ENCODE assay signal across 8 cellular contexts in genomic region chr17:7572588-7573323, GRCh38. TPM values are rescaled to one million over a fixed set of nuclear protein-coding genes. Genes with fewer than 3 reads are reported as not detected.
DNase-seq lines count a peak whose midpoint lies in the region; ATAC-seq and TF ChIP-seq lines count a peak whose summit lies in the region.

No MANE protein-coding gene starts in this region.

- 0% methylated on average over 27 of the region's 73 CpGs for WGBS in esophagus muscularis mucosa

- no peaks in the 10 kb centered on the region for H3K9me3 ChIP-seq in esophagus muscularis mucosa

- peaks cover 11% of the 10 kb centered on the region for H3K4me1 ChIP-seq in KMS-11 (ENCODE audit: low read depth, poor library complexity, severe bottlenecking)
- peaks cover 35 to 50% (median 47%) of the 10 kb centered on the region in 4 donors for H3K4me1 ChIP-seq in esophagus muscularis mucosa

- H3K4me3 Mint-ChIP-seq in Calu3 (ENCODE audit: low read depth, unreplicated experiment) = peak overlapping the region; percentile 94

- no peaks in the 10 kb centered on the region for H3K27me3 Mint-ChIP-seq in Calu3 (ENCODE audit: unreplicated experiment)

- no peak for TF ChIP-seq CTCF in Calu3 (IDR thresholded peaks at IDR 0.05; ENCODE audit: unreplicated experiment)
- no peak for TF ChIP-seq CTCF in KMS-11 (conservative IDR thresholded peaks at IDR 0.05; ENCODE audit: low read depth, low read length)
- TF ChIP-seq CTCF in esophagus muscularis mucosa (IDR thresholded peaks at IDR 0.05) = no peak

- peak; percentile 97 for TF ChIP-seq POLR2A in esophagus muscularis mucosa (IDR thresholded peaks at IDR 0.05; ENCODE audit: low read depth)

- intact Hi-C loops in Calu3 (cut with micrococcal nuclease; ENCODE audit: unreplicated experiment) (no loop called here), esophagus muscularis mucosa (cut with DNase I) (no loop called here)

- peaks cover 9% of the 10 kb centered on the region for H3K4me1 Mint-ChIP-seq in Calu3 (ENCODE audit: low read depth, unreplicated experiment)

- H3K27ac ChIP-seq in KMS-11 (peak overlapping the region; percentile 73), esophagus muscularis mucosa (replicated peaks in 1 of 4) (peak overlapping the region; percentile 98 to 100 (median 100))

- H3K4me2 ChIP-seq in KMS-11 = no peak overlapping the region; the same call in 1 of the 2 replicates

- H3K36me3 Mint-ChIP-seq in Calu3 (ENCODE audit: insufficient read depth, unreplicated experiment) = peaks cover 83% of the 10 kb centered on the region

- H3K27ac Mint-ChIP-seq in Calu3 (ENCODE audit: unreplicated experiment) = peak overlapping the region; percentile 99

- TSS peak; percentile 3 for BruUV-seq in Calu3 (replicated peaks; lab: Mats Ljungman, UMichigan)

- no peak overlapping the region for H2AFZ ChIP-seq in KMS-11 (ENCODE audit: low read depth)

- no peaks in the 10 kb centered on the region for H3K9me3 Mint-ChIP-seq in Calu3 (ENCODE audit: low read depth, unreplicated experiment)

- CTCF ChIA-PET in Calu3 (lab: Charles Lee) = no interaction called here

- H3K9ac ChIP-seq in KMS-11 = peak overlapping the region; percentile 90

- ATAC-seq in GM21576 (IDR thresholded peaks at IDR 0.05; ENCODE audit: unreplicated experiment) = peak; percentile 88

- TF ChIP-seq EP300 in esophagus muscularis mucosa (IDR thresholded peaks at IDR 0.05) = no peak

- H3K36me3 ChIP-seq in KMS-11 (ENCODE audit: insufficient read depth) (no peaks in the 10 kb centered on the region), esophagus muscularis mucosa (peaks cover 51 to 73% (median 71%) of the 10 kb centered on the region in 4 donors)

- H3K4me3 ChIP-seq in KMS-11 (IDR thresholded peaks at IDR 0.05; ENCODE audit: insufficient read depth, low read depth, low read length) = no peak overlapping the region
- H3K4me3 ChIP-seq in esophagus muscularis mucosa = peak overlapping the region; percentile 85 to 100 (median 98)

- peaks cover 31% of the 10 kb centered on the region for H3K79me2 ChIP-seq in KMS-11 (ENCODE audit: insufficient read depth, low read depth)

- no peaks in the 10 kb centered on the region for H4K20me1 ChIP-seq in KMS-11 (ENCODE audit: insufficient read depth)

- DNase-seq in Calu3 = peak; percentile 97
- peak; percentile 99 for DNase-seq in RKO (ENCODE audit: low spot score)
- peak; percentile 99 for DNase-seq in activated T-helper 1 cell treated with Interleukin-2 at 50 U/mL for 16 hours (ENCODE audit: low read depth)
- DNase-seq in esophagus muscularis mucosa (ENCODE audit: extremely low spot score) = peak; percentile 100
- peak; percentile 99 for DNase-seq in myocyte (ENCODE audit: low read depth)
- peak; percentile 99 to 100 (median 100) for DNase-seq in stimulated activated naive CD4-positive, alpha-beta T cell (lab: John Stamatoyannopoulos, UW)

- H3K27me3 ChIP-seq in KMS-11 (ENCODE audit: insufficient read depth, low read depth) (no peaks in the 10 kb centered on the region), esophagus muscularis mucosa (no peaks in the 10 kb centered on the region)

RNA-seq across cellular contexts. Expression of gene CD68, which starts 6.7 kb away (rescaled TPM):
- 28.6 and 50.0 TPM in 2 replicates for total RNA-seq in Calu3 (2022)
- total RNA-seq in esophagus muscularis mucosa = 10 to 100 TPM; 34.5 to 70.7 (median 44.7) TPM
- 7.6 and 9.1 TPM in 2 replicates for total RNA-seq in myocyte
- 13.6 TPM for polyA plus RNA-seq in myocyte (2012)

RNA-seq across cellular contexts. Expression of gene MPDU1, which starts 10.9 kb away (rescaled TPM):
- total RNA-seq in Calu3 (2022) (34.6 and 36.3 TPM in 2 replicates), esophagus muscularis mucosa (10 to 100 TPM; 26.0 to 50.4 (median 31.5) TPM), myocyte (185 and 199 TPM in 2 replicates)
- polyA plus RNA-seq in myocyte (2012) = 61.3 TPM

RNA-seq across cellular contexts. Expression of gene SENP3, which starts 11.0 kb away (rescaled TPM):
- total RNA-seq in Calu3 (2022) (52.0 and 54.3 TPM in 2 replicates), esophagus muscularis mucosa (10 to 100 TPM; 54.0 to 79.1 (median 72.4) TPM), myocyte (93.6 and 114 TPM in 2 replicates)
- 58.1 TPM for polyA plus RNA-seq in myocyte (2012)

RNA-seq across cellular contexts. Expression of gene TNFSF13, which starts 14.2 kb away (rescaled TPM):
- 19.7 and 25.7 TPM in 2 replicates for total RNA-seq in Calu3 (2022)
- total RNA-seq in esophagus muscularis mucosa = 10 to 100 TPM; 13.4 to 25.8 (median 22.4) TPM
- total RNA-seq in myocyte = 0.11 TPM in 1 of 2 replicates, not detected in the other
- 1.8 TPM for polyA plus RNA-seq in myocyte (2012)

RNA-seq across cellular contexts. Expression of gene SOX15, which starts 17.1 kb away (rescaled TPM):
- total RNA-seq in Calu3 (2022) (not detected in 2 replicates), esophagus muscularis mucosa (10 to 100 TPM in 2 of 4 donors, 1 to 10 TPM in 2; 2.9 to 14.6 (median 10.9) TPM), myocyte (4.0 and 10.9 TPM in 2 replicates)
- polyA plus RNA-seq in myocyte (2012) = 3.1 TPM
